Comparison of ENCODE assay signal across 10 cellular contexts in genomic region chr16:17173134-17173729, GRCh38.
DNase-seq lines count a peak whose midpoint lies in the region; ATAC-seq, FAIRE-seq and TF ChIP-seq lines count a peak whose summit lies in the region.
"Had no signal": no experiment of that assay in that cellular context is flagged by ENCODE, and none has a peak within 500 bp of the region (broad histone marks: within the 10 kb centered on the region; RNA-seq: fewer than 3 reads in every experiment).

No MANE protein-coding gene starts in this region.

- CTCF ChIA-PET in AG04450 (lab: Charles Lee) = no interaction called here

- TF ChIP-seq CTCF in AG04450 (IDR thresholded peaks at IDR 0.05; ENCODE audit: low read depth, low read length) (no peak), bronchial epithelial cell (IDR thresholded peaks at IDR 0.05; ENCODE audit: insufficient read depth, low read length, severe bottlenecking) (no peak), lung (IDR thresholded peaks at IDR 0.05; ENCODE audit: control extremely low read depth, extremely low read depth) (no peak)

- DNase-seq in AG04450 (ENCODE audit: low read depth, low spot score) (peak; percentile 18), MG63 (peak; percentile 64), bronchial epithelial cell (ENCODE audit: low read depth) (peak; percentile 33), lung (ENCODE audit: low spot score) (peak; percentile 60), COR-L47 (lab: John Stamatoyannopoulos, UW) (no peak), HuH-7.5 (ENCODE audit: low spot score) (no peak)
- no peak for DNase-seq in stimulated activated CD4-positive, alpha-beta T cell treated with anti-CD3 and anti-CD28 coated beads, Interleukin-4, amount 100 ng/mL, for 4 hours
- DNase-seq: kidney glomerular epithelial cell, NCI-H524 treated with DMSO at 0.1 percent for 48 hours had no signal

- no peaks in the 10 kb centered on the region for H3K27me3 ChIP-seq in AG04450 (ENCODE audit: control insufficient read depth, insufficient read depth, low read length)
- no peaks in the 10 kb centered on the region for H3K27me3 ChIP-seq in MG63
- H3K27me3 ChIP-seq in bronchial epithelial cell (ENCODE audit: control insufficient read depth, insufficient read depth, low read length) = no peaks in the 10 kb centered on the region
- no peaks in the 10 kb centered on the region for H3K27me3 ChIP-seq in lung (ENCODE audit: control insufficient read depth, insufficient read depth)

- no peak overlapping the region for H3K27ac ChIP-seq in AG04450 (ENCODE audit: low read depth, low read length)
- no peak overlapping the region for H3K27ac ChIP-seq in lung (ENCODE audit: low read depth in 1 of 2, low read length in 1 of 2)

- H3K4me3 ChIP-seq in AG04450 (ENCODE audit: low read depth, low read length) (no peak overlapping the region), MG63 (no peak overlapping the region), bronchial epithelial cell (ENCODE audit: low read depth, low read length) (no peak overlapping the region), lung (no peak overlapping the region)

- H3K9me3 ChIP-seq in AG04450 (ENCODE audit: control insufficient read depth, insufficient read depth, low read length) (no peaks in the 10 kb centered on the region), MG63 (no peaks in the 10 kb centered on the region), lung (ENCODE audit: control insufficient read depth in 2 of 2, insufficient read depth in 1 of 2, low read length in 1 of 2) (peaks cover 0 to 1% of the 10 kb centered on the region in 2 donors)

- no peak for ATAC-seq in lung (ENCODE audit: insufficient read depth, low FRiP score)
- ATAC-seq in GM21381 (IDR thresholded peaks at IDR 0.05; ENCODE audit: unreplicated experiment) = no peak

- POLR2A ChIA-PET in AG04450 (lab: Yijun Ruan, JAX) = no interaction called here

- WGBS in lung, 2 donors = 37 to 72% methylated on average over 12 of the region's 12 CpGs

- H3K4me1 ChIP-seq in lung (ENCODE audit: control insufficient read depth in 2 of 2, insufficient read depth in 2 of 2, low read length in 2 of 2) = peaks cover 0 to 1% of the 10 kb centered on the region in 2 donors

- no peak for FAIRE-seq in bronchial epithelial cell (lab: Jason Lieb, UNC)

- H3K36me3 ChIP-seq in MG63 = peaks cover 1% of the 10 kb centered on the region
- H3K36me3 ChIP-seq in bronchial epithelial cell (ENCODE audit: control insufficient read depth, insufficient read depth, low read length) = no peaks in the 10 kb centered on the region
- no peaks in the 10 kb centered on the region for H3K36me3 ChIP-seq in lung (ENCODE audit: control insufficient read depth in 2 of 2, insufficient read depth in 2 of 2, low read length in 2 of 2)

Comparison
In these comparisons a context has a peak if more than half of its experiments do, and no peak if none do; other contexts are left out.
1. DNase-seq: peak in AG04450 (single experiment), MG63 (single experiment), bronchial epithelial cell (single experiment) and lung (single experiment); none in COR-L47 (single experiment), stimulated activated CD4-positive, alpha-beta T cell treated with anti-CD3 and anti-CD28 coated beads, Interleukin-4, amount 100 ng/mL, for 4 hours (0 of 2) and HuH-7.5 (single experiment).